24 cellular contexts compared by ENCODE assay signal in the genomic region with DNA sequence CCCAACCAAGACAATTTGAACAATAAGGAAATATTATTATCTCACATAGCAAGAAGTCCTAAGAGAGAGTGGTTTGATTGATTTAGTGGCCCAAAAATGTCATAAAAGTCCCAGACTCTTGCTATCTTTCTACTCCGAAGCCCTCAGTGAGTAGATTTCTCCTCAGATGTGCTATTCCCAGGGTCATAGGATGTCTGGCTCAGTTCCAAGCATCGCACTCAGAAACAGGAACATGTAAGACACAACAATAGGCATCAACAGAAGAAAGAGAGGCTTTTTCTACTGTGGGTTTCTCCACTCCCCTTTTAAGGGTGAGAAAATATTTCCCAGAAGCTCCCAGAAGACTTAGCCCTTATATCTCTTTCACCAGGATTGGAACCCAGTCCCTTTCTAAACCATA.
DNase-seq lines count a peak whose midpoint lies in the region; ATAC-seq, FAIRE-seq and TF ChIP-seq lines count a peak whose summit lies in the region.
"Had no signal": no experiment of that assay in that cellular context is flagged by ENCODE, and none has a peak within 500 bp of the region (broad histone marks: within the 10 kb centered on the region; RNA-seq: fewer than 3 reads in every experiment).

No MANE protein-coding gene starts in this region.

- no peak for DNase-seq in MCF 10A (ENCODE audit: unreplicated experiment)
- DNase-seq in breast epithelium (ENCODE audit: low spot score in 2 of 2) = no peak
- no peak for DNase-seq in astrocyte (ENCODE audit: low read depth)
- DNase-seq in mesenchymal stem cell = no peak
- no peak for DNase-seq in MG63
- DNase-seq in H9 = no peak
- no peak for DNase-seq in PC-3
- DNase-seq: 8988T; AML-193; BE2C; Calu3; CD4-positive, alpha-beta T cell; COR-L47; DMS53; DMS79 treated with DMSO at 0.1 percent for 48 hours; GF-D8; GOT3; HCEC 1CT had no signal

- POLR2A ChIA-PET in MCF 10A (lab: Yijun Ruan, JAX) (interaction anchor here (0.6 to 3.2 kb wide), 6 partner anchors 16 to 384 kb away, joined by 3 to 7 read pairs (median 4); no protein-coding TSS in a partner anchor), PC-3 (lab: Charles Lee; ENCODE audit: unreplicated experiment) (no interaction called here)

- H4K91ac ChIP-seq in mesenchymal stem cell (ENCODE audit: low read length) (no peak overlapping the region), H9 (ENCODE audit: insufficient read length, low read depth, low read length) (no peak overlapping the region)

- H2BK20ac ChIP-seq in H9 (ENCODE audit: low read depth, low read length, poor library complexity, severe bottlenecking) = no peak overlapping the region

- H3K79me1 ChIP-seq in mesenchymal stem cell (replicated peaks; ENCODE audit: low read length, poor library complexity, severe bottlenecking) = no peaks in the 10 kb centered on the region
- no peaks in the 10 kb centered on the region for H3K79me1 ChIP-seq in H9 (ENCODE audit: insufficient read depth, low read depth, low read length, poor library complexity, severe bottlenecking)

- H3K4me1 ChIP-seq in breast epithelium (no peaks in the 10 kb centered on the region), astrocyte (ENCODE audit: insufficient read depth, low read length) (peaks cover 56% of the 10 kb centered on the region), mesenchymal stem cell (ENCODE audit: control insufficient read depth, insufficient read depth, low read depth, low read length) (peaks cover 5% of the 10 kb centered on the region), H9 (ENCODE audit: insufficient read depth, low read length) (no peaks in the 10 kb centered on the region), PC-3 (ENCODE audit: insufficient read depth, low read length) (peaks cover 39% of the 10 kb centered on the region)
- H3K4me1 ChIP-seq: A549; BE2C; BLaER1 treated with 17β-estradiol and CSF1 and Interleukin-3, amounts not matched to agents 10 nM and 100 nM had no signal

- H3K4me3 ChIP-seq in breast epithelium = no peak overlapping the region
- H3K4me3 ChIP-seq in astrocyte (ENCODE audit: insufficient read depth, low read depth, low read length) = no peak overlapping the region
- no peak overlapping the region for H3K4me3 ChIP-seq in mesenchymal stem cell (ENCODE audit: insufficient read depth in 1 of 2, low read depth in 1 of 2, low read length in 2 of 2)
- H3K4me3 ChIP-seq in MG63 = no peak overlapping the region
- no peak overlapping the region for H3K4me3 ChIP-seq in PC-3 (ENCODE audit: low read length)
- H3K4me3 ChIP-seq: A549; BLaER1 treated with 17β-estradiol and CSF1 and Interleukin-3, amounts not matched to agents 10 nM and 100 nM had no signal

- H3K14ac ChIP-seq in mesenchymal stem cell (ENCODE audit: low read length in 2 of 2) = no peak overlapping the region
- H3K14ac ChIP-seq in H9 (ENCODE audit: insufficient read depth, low read length) = no peak overlapping the region

- H3K36me3 Mint-ChIP-seq in MCF 10A (ENCODE audit: insufficient read depth, unreplicated experiment) (no peaks in the 10 kb centered on the region), astrocyte (ENCODE audit: low read depth, unreplicated experiment) (no peaks in the 10 kb centered on the region), H9 (ENCODE audit: insufficient read depth in 1 of 3, low read depth in 3 of 3) (0 out of 7 replicates have a peak, but pooled peaks cover 2 to 6% (median 3%) of the 10 kb centered on the region in 3 experiments)
- H3K36me3 Mint-ChIP-seq: CD14-positive monocyte had no signal

- intact Hi-C loops in MCF 10A (cut with micrococcal nuclease) (no loop called here), breast epithelium (cut with DNase I; ENCODE audit: low total_unique reads) (no loop called here), PC-3 (cut with micrococcal nuclease) (no loop called here)

- no peak overlapping the region for H3K23ac ChIP-seq in mesenchymal stem cell (ENCODE audit: low read length in 2 of 2)
- no peak overlapping the region for H3K23ac ChIP-seq in H9 (ENCODE audit: insufficient read length, low read depth, low read length)

- no TSS peak for BruUV-seq in MCF 10A (replicated peaks; lab: Mats Ljungman, UMichigan)
- no TSS peak for BruUV-seq in PC-3 (replicated peaks; lab: Mats Ljungman, UMichigan)

- H3K4me2 ChIP-seq in astrocyte (ENCODE audit: low read length) (no peak overlapping the region), mesenchymal stem cell (ENCODE audit: low read length, poor library complexity, severe bottlenecking) (no peak overlapping the region), H9 (ENCODE audit: insufficient read depth, insufficient read length, low read length) (no peak overlapping the region), PC-3 (ENCODE audit: low read length) (no peak overlapping the region)
- H3K4me2 ChIP-seq: A549; BLaER1 treated with 17β-estradiol and CSF1 and Interleukin-3, amounts not matched to agents 10 nM and 100 nM had no signal

- H4K20me1 ChIP-seq in astrocyte (ENCODE audit: insufficient read depth, low read length) = no peaks in the 10 kb centered on the region
- H4K20me1 ChIP-seq in H9 (ENCODE audit: control insufficient read depth, insufficient read depth, insufficient read length) = no peaks in the 10 kb centered on the region
- H4K20me1 ChIP-seq in PC-3 (ENCODE audit: low read length) = no peaks in the 10 kb centered on the region
- H4K20me1 ChIP-seq: BLaER1 treated with 17β-estradiol and CSF1 and Interleukin-3, amounts not matched to agents 10 nM and 100 nM had no signal

- H3K27me3 Mint-ChIP-seq in MCF 10A (ENCODE audit: insufficient read depth, unreplicated experiment) = no peaks in the 10 kb centered on the region
- H3K27me3 Mint-ChIP-seq in astrocyte (ENCODE audit: low read depth, unreplicated experiment) = no peaks in the 10 kb centered on the region
- H3K27me3 Mint-ChIP-seq in H9 (ENCODE audit: low read depth) = no peaks in the 10 kb centered on the region

- H3K9me3 Mint-ChIP-seq in MCF 10A (ENCODE audit: unreplicated experiment) (no peaks in the 10 kb centered on the region), astrocyte (ENCODE audit: unreplicated experiment) (peaks cover 4% of the 10 kb centered on the region), H9 (peaks cover 7 to 9% of the 10 kb centered on the region in 2 experiments; a peak in 3 of 5 replicates)
- H3K9me3 Mint-ChIP-seq: CD4-positive, alpha-beta T cell had no signal

- H2AK5ac ChIP-seq in mesenchymal stem cell (ENCODE audit: low read length, severe bottlenecking) (peak overlapping the region; percentile 96), H9 (ENCODE audit: insufficient read length, low read length) (no peak overlapping the region)

- CTCF ChIA-PET in MCF 10A (lab: Yijun Ruan, JAX) (interaction anchor here (1.4 kb wide), 2 partner anchors 12 to 34 kb away, joined by 3 to 6 read pairs; no protein-coding TSS in a partner anchor), PC-3 (lab: Charles Lee) (no interaction called here)

- H3K4me3 Mint-ChIP-seq in MCF 10A (ENCODE audit: unreplicated experiment) = no peak overlapping the region
- no peak overlapping the region for H3K4me3 Mint-ChIP-seq in astrocyte (ENCODE audit: unreplicated experiment)
- H3K4me3 Mint-ChIP-seq in H9 = no peak overlapping the region
- H3K4me3 Mint-ChIP-seq: CD14-positive monocyte; CD4-positive, alpha-beta T cell had no signal

- no peak overlapping the region for H2AFZ ChIP-seq in astrocyte (ENCODE audit: low read depth, low read length)
- H2AFZ ChIP-seq in mesenchymal stem cell (ENCODE audit: low read depth, low read length) = no peak overlapping the region
- H2AFZ ChIP-seq in H9 (ENCODE audit: low read length) = no peak overlapping the region
- H2AFZ ChIP-seq in PC-3 (ENCODE audit: low read length) = no peak overlapping the region

- H3K18ac ChIP-seq in mesenchymal stem cell (ENCODE audit: low read depth in 1 of 2, low read length in 2 of 2) = no peak overlapping the region
- H3K18ac ChIP-seq in H9 (ENCODE audit: insufficient read length, low read depth, low read length) = no peak overlapping the region

- H3K23me2 ChIP-seq in H9 (ENCODE audit: insufficient read length, low read depth, low read length, poor library complexity, severe bottlenecking) = no peaks in the 10 kb centered on the region

- H2BK5ac ChIP-seq in mesenchymal stem cell (ENCODE audit: low read depth, low read length, poor library complexity, severe bottlenecking) (peak overlapping the region; percentile 61), H9 (ENCODE audit: insufficient read length, low read length) (no peak overlapping the region)

- H3K4ac ChIP-seq in mesenchymal stem cell (ENCODE audit: low read depth in 1 of 2, low read length in 2 of 2) = no peak overlapping the region
- H3K4ac ChIP-seq in H9 (ENCODE audit: low read depth, low read length) = no peak overlapping the region

- H3K4me1 Mint-ChIP-seq in MCF 10A (ENCODE audit: insufficient read depth, unreplicated experiment) (peaks cover 52% of the 10 kb centered on the region), astrocyte (ENCODE audit: low read depth, unreplicated experiment) (peaks cover 64% of the 10 kb centered on the region), H9 (peaks cover 0 to 8% of the 10 kb centered on the region in 2 experiments; a peak in 2 of 4 replicates)
- H3K4me1 Mint-ChIP-seq: CD14-positive monocyte had no signal

- H3K27ac Mint-ChIP-seq in MCF 10A (ENCODE audit: low read depth, unreplicated experiment) (peak overlapping the region; percentile 92), astrocyte (ENCODE audit: unreplicated experiment) (peak overlapping the region; percentile 73), H9 (no peak overlapping the region)
- H3K27ac Mint-ChIP-seq: CD4-positive, alpha-beta T cell had no signal

- no peak overlapping the region for H2BK120ac ChIP-seq in mesenchymal stem cell (ENCODE audit: low read depth, low read length)
- H2BK120ac ChIP-seq in H9 (ENCODE audit: low read depth, low read length, poor library complexity, severe bottlenecking) = no peak overlapping the region

- H4K5ac ChIP-seq in H9 (ENCODE audit: insufficient read length, low read depth, low read length) = no peak overlapping the region

- TF ChIP-seq CTCF in MCF 10A (IDR thresholded peaks at IDR 0.05; ENCODE audit: unreplicated experiment) = no peak
- no peak for TF ChIP-seq CTCF in breast epithelium (IDR thresholded peaks at IDR 0.05)
- no peak for TF ChIP-seq CTCF in astrocyte (IDR thresholded peaks at IDR 0.05; ENCODE audit: insufficient read depth, low read depth, low read length)
- TF ChIP-seq CTCF in H9 (conservative IDR thresholded peaks at IDR 0.05) = no peak
- TF ChIP-seq CTCF in PC-3 (conservative IDR thresholded peaks at IDR 0.05; ENCODE audit: low read depth, low read length) = no peak

- WGBS in mesenchymal stem cell = 92% methylated on average over 2 of the region's 2 CpGs
- WGBS in H9 (ENCODE audit: extremely low coverage, insufficient read length, low lambda C conversion rate) = no CpG with 5 or more reads among the region's 2 CpGs

- ATAC-seq in PC-3 = no peak
- ATAC-seq: A549 had no signal

- no peak for FAIRE-seq in astrocyte (lab: Jason Lieb, UNC)
- FAIRE-seq: A549, GM12891, GM18507, H54 had no signal

- H3K9me2 ChIP-seq in PC-3 (replicated peaks; ENCODE audit: low read length) = no peaks in the 10 kb centered on the region

- H3K9me3 ChIP-seq in breast epithelium (no peaks in the 10 kb centered on the region), astrocyte (ENCODE audit: insufficient read depth, low read depth, low read length) (no peaks in the 10 kb centered on the region), mesenchymal stem cell (ENCODE audit: control insufficient read depth, low read length) (peaks cover 7% of the 10 kb centered on the region), MG63 (peaks cover 9% of the 10 kb centered on the region), H9 (ENCODE audit: control insufficient read depth, low read depth, low read length) (no peaks in the 10 kb centered on the region), PC-3 (ENCODE audit: low read length) (no peaks in the 10 kb centered on the region)
- H3K9me3 ChIP-seq: A549, BE2C had no signal

- H4K8ac ChIP-seq in mesenchymal stem cell (ENCODE audit: low read length) (no peak overlapping the region), H9 (replicated peaks; ENCODE audit: insufficient read length, low read depth, low read length) (no peak overlapping the region)

- no peak for TF ChIP-seq POLR2A in breast epithelium (IDR thresholded peaks at IDR 0.05)

- no peak overlapping the region for H3K56ac ChIP-seq in H9 (ENCODE audit: insufficient read length, low read depth, low read length)

- H3K9ac ChIP-seq in astrocyte (ENCODE audit: low read length) = no peak overlapping the region
- no peak overlapping the region for H3K9ac ChIP-seq in mesenchymal stem cell (ENCODE audit: low read length)
- no peak overlapping the region for H3K9ac ChIP-seq in H9 (ENCODE audit: extremely low read depth, insufficient read length, low read length)
- H3K9ac ChIP-seq in PC-3 (ENCODE audit: low read length) = no peak overlapping the region
- H3K9ac ChIP-seq: BLaER1 treated with 17β-estradiol and CSF1 and Interleukin-3, amounts not matched to agents 10 nM and 100 nM had no signal

- no peaks in the 10 kb centered on the region for H3K36me3 ChIP-seq in breast epithelium
- no peaks in the 10 kb centered on the region for H3K36me3 ChIP-seq in astrocyte (ENCODE audit: insufficient read depth, low read length)
- H3K36me3 ChIP-seq in mesenchymal stem cell (ENCODE audit: control insufficient read depth in 1 of 2, insufficient read depth in 2 of 2, low read depth in 1 of 2, low read length in 2 of 2) = no peaks in the 10 kb centered on the region
- no peaks in the 10 kb centered on the region for H3K36me3 ChIP-seq in MG63
- peaks cover 5% of the 10 kb centered on the region; the same call in 1 of the 2 replicates for H3K36me3 ChIP-seq in PC-3 (ENCODE audit: low read depth, low read length)
- H3K36me3 ChIP-seq: BE2C; BLaER1 treated with 17β-estradiol and CSF1 and Interleukin-3, amounts not matched to agents 10 nM and 100 nM had no signal

- H2BK15ac ChIP-seq in mesenchymal stem cell (ENCODE audit: low read depth, poor library complexity, severe bottlenecking) = no peak overlapping the region
- no peak overlapping the region for H2BK15ac ChIP-seq in H9 (ENCODE audit: low read depth, low read length)

- H3T11ph ChIP-seq in H9 (ENCODE audit: low read length) = no peak overlapping the region

- H3K27ac ChIP-seq in breast epithelium (no peak overlapping the region), astrocyte (ENCODE audit: low read depth, low read length) (no peak overlapping the region), mesenchymal stem cell (ENCODE audit: low read length, poor library complexity, severe bottlenecking) (peak overlapping the region; percentile 94), H9 (ENCODE audit: insufficient read length, low read depth, low read length) (no peak overlapping the region), PC-3 (ENCODE audit: low read length) (no peak overlapping the region)
- H3K27ac ChIP-seq: A549; BLaER1 treated with 17β-estradiol and CSF1 and Interleukin-3, amounts not matched to agents 10 nM and 100 nM had no signal

- H3K79me2 ChIP-seq in astrocyte (ENCODE audit: insufficient read depth, low read length) = no peaks in the 10 kb centered on the region
- H3K79me2 ChIP-seq in H9 (ENCODE audit: insufficient read depth, low read length) = no peaks in the 10 kb centered on the region
- no peaks in the 10 kb centered on the region for H3K79me2 ChIP-seq in PC-3 (ENCODE audit: low read length)

- H3F3A ChIP-seq in PC-3 (ENCODE audit: low read length, unreplicated experiment) = peaks cover 8% of the 10 kb centered on the region

- H2BK12ac ChIP-seq in mesenchymal stem cell (ENCODE audit: low read length in 2 of 2) = no peak overlapping the region
- H2BK12ac ChIP-seq in H9 (ENCODE audit: insufficient read length, low read depth, low read length) = no peak overlapping the region

- H3K27me3 ChIP-seq in breast epithelium = no peaks in the 10 kb centered on the region
- H3K27me3 ChIP-seq in astrocyte (ENCODE audit: insufficient read depth, low read length) = no peaks in the 10 kb centered on the region
- no peaks in the 10 kb centered on the region for H3K27me3 ChIP-seq in mesenchymal stem cell (ENCODE audit: control insufficient read depth in 1 of 2, insufficient read depth in 1 of 2, low read length in 2 of 2)
- no peaks in the 10 kb centered on the region for H3K27me3 ChIP-seq in MG63
- H3K27me3 ChIP-seq in H9 (ENCODE audit: insufficient read depth, low read length) = no peaks in the 10 kb centered on the region
- no peaks in the 10 kb centered on the region for H3K27me3 ChIP-seq in PC-3 (ENCODE audit: low read length)
- H3K27me3 ChIP-seq: BE2C; BLaER1 treated with 17β-estradiol and CSF1 and Interleukin-3, amounts not matched to agents 10 nM and 100 nM had no signal

Comparison
In these comparisons a context has a peak if more than half of its experiments do, and no peak if none do; other contexts are left out.
1. H3K27ac Mint-ChIP-seq: peak in MCF 10A (single experiment) and astrocyte (single experiment); none in H9 (0 of 3).